20 cellular contexts compared by ENCODE assay signal in genomic region chr6:84667252-84668213, GRCh38.
"Had no signal": no experiment of that assay in that cellular context is flagged by ENCODE, and none has a peak within 500 bp of the region (broad histone marks: within the 10 kb centered on the region; RNA-seq: fewer than 3 reads in every experiment).

No MANE protein-coding gene starts in this region.

- H3K4me3 Mint-ChIP-seq: activated CD4-positive, alpha-beta memory T cell treated with anti-CD3 and anti-CD28 coated beads, Interleukin-2, amount 10 ng/mL, durations not matched to agents 7 days and 5 days; activated CD8-positive, alpha-beta memory T cell treated with anti-CD3 and anti-CD28 coated beads, Interleukin-2, amount 10 ng/mL, durations not matched to agents 7 days and 5 days; activated naive CD8-positive, alpha-beta T cell treated with anti-CD3 and anti-CD28 coated beads for 36 hours; activated T-helper 17 cell treated with anti-CD3 and anti-CD28 coated beads, Interleukin-2, amount 50 U/mL, for 72 hours; endodermal cell; immature natural killer cell; memory B cell; naive thymus-derived CD4-positive, alpha-beta T cell; neural progenitor cell had no signal

- H3K27ac ChIP-seq: body of pancreas, gastroesophageal sphincter, neural progenitor cell, spleen, tibial artery had no signal

- H3K36me3 Mint-ChIP-seq: activated CD8-positive, alpha-beta memory T cell treated with anti-CD3 and anti-CD28 coated beads, Interleukin-2, amount 10 ng/mL, durations not matched to agents 7 days and 5 days; activated naive CD8-positive, alpha-beta T cell treated with anti-CD3 and anti-CD28 coated beads for 36 hours; immature natural killer cell; memory B cell; neural progenitor cell had no signal

- H3K4me2 ChIP-seq: neural progenitor cell had no signal

- H3K4me3 ChIP-seq: body of pancreas, gastroesophageal sphincter, mucosa of descending colon, neural progenitor cell, spleen, tibial artery had no signal

- H3K4me1 Mint-ChIP-seq: activated CD4-positive, alpha-beta memory T cell treated with anti-CD3 and anti-CD28 coated beads, Interleukin-2, amount 10 ng/mL, durations not matched to agents 7 days and 5 days; activated CD8-positive, alpha-beta memory T cell treated with anti-CD3 and anti-CD28 coated beads, Interleukin-2, amount 10 ng/mL, durations not matched to agents 7 days and 5 days; activated naive CD8-positive, alpha-beta T cell treated with anti-CD3 and anti-CD28 coated beads for 36 hours; activated T-helper 17 cell treated with anti-CD3 and anti-CD28 coated beads, Interleukin-2, amount 50 U/mL, for 72 hours; immature natural killer cell; memory B cell; naive thymus-derived CD4-positive, alpha-beta T cell; neural progenitor cell had no signal

- H2AFZ ChIP-seq: neural progenitor cell had no signal

- H3K36me3 ChIP-seq: gastroesophageal sphincter, neural progenitor cell, spleen, tibial artery had no signal

- DNase-seq: activated CD4-positive, alpha-beta memory T cell treated with anti-CD3 and anti-CD28 coated beads, Interleukin-2, amount 10 ng/mL, durations not matched to agents 7 days and 5 days; activated CD4-positive, alpha-beta T cell treated with anti-CD3 and anti-CD28 coated beads for 48 hours; activated CD4-positive, CD25-positive, alpha-beta regulatory T cell; activated CD8-positive, alpha-beta memory T cell treated with anti-CD3 and anti-CD28 coated beads, Interleukin-2, amount 10 ng/mL, durations not matched to agents 7 days and 5 days; activated naive CD4-positive, alpha-beta T cell; activated naive CD8-positive, alpha-beta T cell treated with anti-CD3 and anti-CD28 coated beads for 36 hours; amygdala; body of pancreas; caudate nucleus; endodermal cell; immature natural killer cell; mucosa of descending colon; naive thymus-derived CD4-positive, alpha-beta T cell; spleen; stimulated activated naive CD4-positive, alpha-beta T cell; tibial artery had no signal

- H3K27me3 ChIP-seq: body of pancreas, gastroesophageal sphincter, neural progenitor cell, spleen, tibial artery had no signal

- H3K27me3 Mint-ChIP-seq: activated CD4-positive, alpha-beta memory T cell treated with anti-CD3 and anti-CD28 coated beads, Interleukin-2, amount 10 ng/mL, durations not matched to agents 7 days and 5 days; activated CD8-positive, alpha-beta memory T cell treated with anti-CD3 and anti-CD28 coated beads, Interleukin-2, amount 10 ng/mL, durations not matched to agents 7 days and 5 days; activated naive CD8-positive, alpha-beta T cell treated with anti-CD3 and anti-CD28 coated beads for 36 hours; activated T-helper 17 cell treated with anti-CD3 and anti-CD28 coated beads, Interleukin-2, amount 50 U/mL, for 72 hours; memory B cell; naive thymus-derived CD4-positive, alpha-beta T cell had no signal

- H3K9me3 Mint-ChIP-seq: activated naive CD8-positive, alpha-beta T cell treated with anti-CD3 and anti-CD28 coated beads for 36 hours; activated T-helper 17 cell treated with anti-CD3 and anti-CD28 coated beads, Interleukin-2, amount 50 U/mL, for 72 hours; endodermal cell; neural progenitor cell had no signal

- H3K9ac ChIP-seq: neural progenitor cell had no signal

- H3K4me1 ChIP-seq: body of pancreas, gastroesophageal sphincter, spleen had no signal

- H3K9me3 ChIP-seq: body of pancreas, gastroesophageal sphincter, mucosa of descending colon, spleen, tibial artery had no signal

- H3K27ac Mint-ChIP-seq: activated CD4-positive, alpha-beta memory T cell treated with anti-CD3 and anti-CD28 coated beads, Interleukin-2, amount 10 ng/mL, durations not matched to agents 7 days and 5 days; activated CD8-positive, alpha-beta memory T cell treated with anti-CD3 and anti-CD28 coated beads, Interleukin-2, amount 10 ng/mL, durations not matched to agents 7 days and 5 days; activated naive CD8-positive, alpha-beta T cell treated with anti-CD3 and anti-CD28 coated beads for 36 hours; activated T-helper 17 cell treated with anti-CD3 and anti-CD28 coated beads, Interleukin-2, amount 50 U/mL, for 72 hours; endodermal cell; immature natural killer cell; memory B cell; naive thymus-derived CD4-positive, alpha-beta T cell; neural progenitor cell had no signal
